ENCODE assay signal across 8 cellular contexts in the genomic region with DNA sequence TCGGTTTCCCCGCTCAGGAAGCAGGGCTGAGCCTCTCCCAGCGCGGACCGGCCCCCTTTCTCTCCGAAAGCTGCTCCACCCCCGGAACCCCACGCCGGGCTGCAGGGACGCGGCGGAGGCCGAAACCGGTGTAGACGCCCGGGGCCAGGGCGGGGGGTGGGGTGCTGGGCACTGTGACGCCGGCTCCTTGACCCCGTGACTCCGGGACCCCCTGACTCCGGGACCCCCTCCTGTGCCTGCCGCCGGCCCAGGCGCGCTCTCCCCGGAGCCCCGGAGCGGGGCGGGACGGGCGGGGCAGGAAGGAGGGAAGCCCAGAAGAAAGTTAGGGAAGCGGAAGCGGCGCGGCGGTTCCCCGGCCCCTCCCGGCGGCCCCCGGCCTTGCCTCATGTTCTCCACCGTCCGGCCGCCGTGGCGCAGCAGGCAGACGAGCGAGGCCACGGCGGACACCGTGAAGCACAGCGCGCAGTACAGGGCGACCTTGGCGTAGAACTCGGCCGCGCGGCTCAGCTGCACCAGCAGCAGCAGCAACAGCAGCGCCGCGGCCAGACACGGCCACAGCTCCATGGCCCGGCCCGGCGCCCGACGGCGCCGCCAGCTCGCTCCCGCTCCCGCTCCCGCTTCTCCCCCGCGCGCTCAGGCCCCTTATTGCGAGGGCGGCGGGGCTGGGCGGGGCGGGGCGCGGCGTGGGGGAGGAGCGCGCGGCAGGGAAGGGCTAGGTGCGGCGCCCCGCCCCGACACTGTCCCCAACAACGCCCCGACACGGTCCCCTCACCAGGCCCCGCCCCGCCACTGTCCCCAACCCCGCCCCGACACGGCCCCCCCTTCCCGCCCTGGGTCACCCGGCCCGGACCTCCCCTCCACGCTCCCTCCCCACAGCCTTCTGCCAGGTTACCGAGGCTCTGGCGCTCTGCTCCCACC. TPM values are rescaled to one million over a fixed set of nuclear protein-coding genes. Genes with fewer than 3 reads are reported as not detected.
DNase-seq lines count a peak whose midpoint lies in the region; TF ChIP-seq lines count a peak whose summit lies in the region.

Gene AGPAT2, minus strand, starts transcription at position 664 of the 918 bp plus-strand sequence. Its CDS starts 100 bp downstream, at position 564.

- H3K36me3 Mint-ChIP-seq in HFFc6 (ENCODE audit: low read depth): no peaks in the 10 kb centered on the region

- H3K4me3 Mint-ChIP-seq in HFFc6: peak within 1 kb of the TSS; percentile 91

- peak within 1 kb of the TSS; percentile 35 for H3K4me3 ChIP-seq in ectodermal cell (ENCODE audit: insufficient read depth, low read depth, low read length)
- peak within 1 kb of the TSS; percentile 83 to 86 for H3K4me3 ChIP-seq in mesenchymal stem cell (ENCODE audit: insufficient read depth in 1 of 2, low read depth in 1 of 2, low read length in 2 of 2)

- peak within 1 kb of the TSS; percentile 85 for H2AFZ ChIP-seq in mesenchymal stem cell (ENCODE audit: low read depth, low read length)

- peak within 1 kb of the TSS in 1 of 2 experiments; percentile 99 for H3K14ac ChIP-seq in mesenchymal stem cell (ENCODE audit: low read length in 2 of 2)

- peak within 1 kb of the TSS in 1 of 2 experiments; percentile 93 for H3K23ac ChIP-seq in mesenchymal stem cell (ENCODE audit: low read length in 2 of 2)

- no peaks in the 10 kb centered on the region for H3K27me3 Mint-ChIP-seq in HFFc6 (ENCODE audit: insufficient read depth)

- no peaks in the 10 kb centered on the region for H3K9me3 Mint-ChIP-seq in HFFc6

- H3K9me3 ChIP-seq in ectodermal cell (ENCODE audit: control insufficient read depth, low read length) (no peaks in the 10 kb centered on the region), mesenchymal stem cell (ENCODE audit: control insufficient read depth, low read length) (no peaks in the 10 kb centered on the region)

- TF ChIP-seq CTCF in HFFc6 (IDR thresholded peaks at IDR 0.05): no peak

- no peaks in the 10 kb centered on the region for H3K36me3 ChIP-seq in ectodermal cell (ENCODE audit: control insufficient read depth, insufficient read depth, low read length)
- peaks cover 0 to 24% of the 10 kb centered on the region in 2 experiments for H3K36me3 ChIP-seq in mesenchymal stem cell (ENCODE audit: control insufficient read depth in 1 of 2, insufficient read depth in 2 of 2, low read depth in 1 of 2, low read length in 2 of 2)

- peaks cover 39% of the 10 kb centered on the region for H3K79me1 ChIP-seq in mesenchymal stem cell (replicated peaks; ENCODE audit: low read length, poor library complexity, severe bottlenecking)

- H3K4me2 ChIP-seq in mesenchymal stem cell (ENCODE audit: low read length, poor library complexity, severe bottlenecking): peak within 1 kb of the TSS; percentile 97

- H4K8ac ChIP-seq in mesenchymal stem cell (ENCODE audit: low read length): peak within 1 kb of the TSS; percentile 95

- H3K27ac ChIP-seq in ectodermal cell (ENCODE audit: insufficient read depth, low read depth, low read length, poor library complexity, severe bottlenecking) (no peak within 1 kb of the TSS), mesenchymal stem cell (ENCODE audit: low read length, poor library complexity, severe bottlenecking) (no peak within 1 kb of the TSS)

- H3K4me1 ChIP-seq in ectodermal cell (ENCODE audit: control insufficient read depth, insufficient read depth, low read length): peaks cover 25% of the 10 kb centered on the region
- peaks cover 37% of the 10 kb centered on the region for H3K4me1 ChIP-seq in mesenchymal stem cell (ENCODE audit: control insufficient read depth, insufficient read depth, low read depth, low read length)

- H4K91ac ChIP-seq in mesenchymal stem cell (ENCODE audit: low read length): peak within 1 kb of the TSS; percentile 96

- 0 to 1% methylated on average over 102 to 104 of the region's 106 CpGs for WGBS in ectodermal cell, 2 experiments
- under 1% methylated on average over 45 of the region's 106 CpGs for WGBS in mesenchymal stem cell

- peaks cover 6% of the 10 kb centered on the region; the same call in 1 of the 2 replicates for H3K4me1 Mint-ChIP-seq in HFFc6 (ENCODE audit: low read depth)

- no peak within 1 kb of the TSS for H2BK5ac ChIP-seq in mesenchymal stem cell (ENCODE audit: low read depth, low read length, poor library complexity, severe bottlenecking)

- peak within 1 kb of the TSS; percentile 97 to 100 for H3K18ac ChIP-seq in mesenchymal stem cell (ENCODE audit: low read depth in 1 of 2, low read length in 2 of 2)

- peak within 1 kb of the TSS; percentile 73 for H2BK15ac ChIP-seq in mesenchymal stem cell (ENCODE audit: low read depth, poor library complexity, severe bottlenecking)

- peak within 1 kb of the TSS; percentile 71 for H2BK120ac ChIP-seq in mesenchymal stem cell (ENCODE audit: low read depth, low read length)

- peaks cover 53% of the 10 kb centered on the region for H3K27me3 ChIP-seq in ectodermal cell (ENCODE audit: control insufficient read depth, insufficient read depth, low read length, poor library complexity, severe bottlenecking)
- H3K27me3 ChIP-seq in mesenchymal stem cell (ENCODE audit: control insufficient read depth in 1 of 2, insufficient read depth in 1 of 2, low read length in 2 of 2): peaks cover 0 to 2% of the 10 kb centered on the region in 2 experiments

- peak within 1 kb of the TSS; percentile 86 for H3K9ac ChIP-seq in mesenchymal stem cell (ENCODE audit: low read length)

- peak within 1 kb of the TSS; percentile 40 for H3K27ac Mint-ChIP-seq in HFFc6

- no peak within 1 kb of the TSS for H2AK5ac ChIP-seq in mesenchymal stem cell (ENCODE audit: low read length, severe bottlenecking)

- H3K4ac ChIP-seq in mesenchymal stem cell (ENCODE audit: low read depth in 1 of 2, low read length in 2 of 2): peak within 1 kb of the TSS; percentile 68 to 98

- H2BK12ac ChIP-seq in mesenchymal stem cell (ENCODE audit: low read length in 2 of 2): peak within 1 kb of the TSS; percentile 15 to 76

- DNase-seq in GF-D8 (lab: John Stamatoyannopoulos, UW): peak; percentile 54
- DNase-seq in HFFc6: peak; percentile 5
- DNase-seq in NCI-H226: peak; percentile 37
- DNase-seq in activated CD4-positive, alpha-beta T cell treated with anti-CD3 and anti-CD28 coated beads, Interleukin-2, amount 50 U/mL, for 4 hours: peak; percentile 54 to 57
- peak; percentile 51 for DNase-seq in mesenchymal stem cell
- DNase-seq in stimulated activated CD8-positive, alpha-beta memory T cell treated with anti-CD3 and anti-CD28 coated beads, Interleukin-4, amount 100 ng/mL, for 1 hour (ENCODE audit: low read depth in 2 of 2, low spot score in 1 of 2): peak; percentile 20 to 31
- no peak for DNase-seq in SK-N-DZ (ENCODE audit: low spot score)

RNA-seq across cellular contexts. Expression of gene AGPAT2, which starts in this region (rescaled TPM):
- total RNA-seq in HFFc6 (2021; fragmentation: NEBNext Ultra II Directional; extraction: Animal tissue kit (Norgen Biotek cat#: 25700)): 10 to 100 TPM; 48.7 to 58.4 (median 54.8) TPM
- polyA plus RNA-seq in ectodermal cell (2013, experiment 1 of 4): 5.1 TPM
- polyA plus RNA-seq in ectodermal cell (2013, experiment 2 of 4): 6.1 TPM
- 6.0 TPM for polyA plus RNA-seq in ectodermal cell (2013, experiment 3 of 4)
- polyA plus RNA-seq in ectodermal cell (2013, experiment 4 of 4): 7.0 TPM
- 38.4 TPM for polyA plus RNA-seq in mesenchymal stem cell (2013, experiment 1 of 2)
- 36.4 TPM for polyA plus RNA-seq in mesenchymal stem cell (2013, experiment 2 of 2)
- polyA plus RNA-seq in SK-N-DZ (2014; cell fraction: cytosol; rRNA removed): 0.70 and 1.1 TPM in 2 replicates
- 0.12 and 0.54 TPM in 2 replicates for polyA plus RNA-seq in SK-N-DZ (2014; cell fraction: nucleus; rRNA removed)
